In the genomic region with DNA sequence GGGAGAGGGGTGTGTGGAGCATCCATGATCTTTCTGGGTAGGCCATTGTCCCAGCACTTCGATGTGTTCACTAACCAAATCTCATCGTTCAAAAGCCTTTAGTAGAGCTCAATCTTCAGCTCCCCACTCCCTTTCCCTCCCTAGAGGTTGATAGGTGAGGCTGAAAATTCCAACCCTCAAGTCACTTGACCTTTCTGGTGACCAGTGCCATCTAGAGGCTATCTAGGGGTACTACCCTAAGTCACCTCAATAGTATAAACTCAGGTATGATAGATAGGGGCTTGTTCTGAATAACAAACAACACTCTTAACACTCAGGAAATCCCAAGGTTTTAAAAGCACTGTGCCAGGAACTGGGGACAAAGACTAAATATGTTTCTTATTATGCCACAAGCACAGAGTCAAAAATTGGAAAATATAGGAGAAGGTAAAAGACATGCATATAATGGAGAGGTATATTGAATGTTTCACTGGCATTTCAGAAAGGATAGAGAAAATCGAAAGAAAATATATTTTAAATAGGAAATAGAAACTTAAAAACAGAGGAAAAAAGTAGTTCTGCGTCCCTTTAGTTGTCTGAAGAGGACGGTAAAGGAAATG, we compare ENCODE assay signal across 7 cellular contexts. TPM values are rescaled to one million over a fixed set of nuclear protein-coding genes. Genes with fewer than 3 reads are reported as not detected.
DNase-seq lines count a peak whose midpoint lies in the region; ATAC-seq lines count a peak whose summit lies in the region.

No MANE protein-coding gene starts in this region.

- peak; percentile 87 to 88 for ATAC-seq in activated T-cell treated with anti-CD3 and anti-CD28 coated beads, Interleukin-2, amount 50 U/mL, for 4 hours
- ATAC-seq in HG03175 (IDR thresholded peaks at IDR 0.05; ENCODE audit: unreplicated experiment): no peak

- WGBS in GM23248 (ENCODE audit: low coverage in 1 of 2, low lambda C conversion rate in 2 of 2, missing lambda C conversion rate in 2 of 2), 2 experiments: 21 to 22% methylated on average over 5 of the region's 5 CpGs

- H3K9me3 Mint-ChIP-seq in activated T-cell treated with anti-CD3 and anti-CD28 coated beads, Interleukin-2, amount 50 U/mL, for 4 hours: no peaks in the 10 kb centered on the region

- H3K4me1 ChIP-seq in GM23248 (ENCODE audit: insufficient read depth): no peaks in the 10 kb centered on the region

- no peak overlapping the region for H3K27ac ChIP-seq in GM23248

- no peaks in the 10 kb centered on the region for H3K9me2 ChIP-seq in GM23248 (ENCODE audit: insufficient read depth)

- no peaks in the 10 kb centered on the region for H3K36me3 ChIP-seq in GM23248 (ENCODE audit: low read depth)

- no peak overlapping the region for H3K9ac ChIP-seq in GM23248

- H3K36me3 Mint-ChIP-seq in activated T-cell treated with anti-CD3 and anti-CD28 coated beads, Interleukin-2, amount 50 U/mL, for 4 hours (ENCODE audit: insufficient read depth): no peaks in the 10 kb centered on the region

- H3K9me3 ChIP-seq in GM23248 (ENCODE audit: low read depth): no peaks in the 10 kb centered on the region

- H3F3A ChIP-seq in GM23248 (ENCODE audit: insufficient read depth): no peaks in the 10 kb centered on the region

- no peaks in the 10 kb centered on the region for H3K79me2 ChIP-seq in GM23248 (ENCODE audit: insufficient read depth)

- in situ Hi-C loops in GM23248 (cut with MboI): no loop called here

- no peaks in the 10 kb centered on the region for H4K20me1 ChIP-seq in GM23248 (ENCODE audit: insufficient read depth)

- DNase-seq in EL (peak; percentile 16), GM23248 (peak; percentile 48), NCI-H2171 (lab: John Stamatoyannopoulos, UW) (peak; percentile 54), iPS-NIHi7 (ENCODE audit: extremely low spot score) (peak; percentile 74), UCSD-AML1 (lab: John Stamatoyannopoulos, UW; ENCODE audit: unreplicated experiment) (no peak)
- peak; percentile 7 for DNase-seq in activated T-cell treated with anti-CD3 and anti-CD28 coated beads, Interleukin-2, amount 50 U/mL, for 4 hours

- H3K27me3 Mint-ChIP-seq in activated T-cell treated with anti-CD3 and anti-CD28 coated beads, Interleukin-2, amount 50 U/mL, for 4 hours (ENCODE audit: low read depth): peaks cover 11% of the 10 kb centered on the region

- H3K4me2 ChIP-seq in GM23248 (ENCODE audit: unreplicated experiment): no peak overlapping the region

- H3K4me3 Mint-ChIP-seq in activated T-cell treated with anti-CD3 and anti-CD28 coated beads, Interleukin-2, amount 50 U/mL, for 4 hours: no peak overlapping the region

- H3K4me1 Mint-ChIP-seq in activated T-cell treated with anti-CD3 and anti-CD28 coated beads, Interleukin-2, amount 50 U/mL, for 4 hours (ENCODE audit: low read depth): peaks cover 1% of the 10 kb centered on the region

- H2AFZ ChIP-seq in GM23248: no peak overlapping the region

- no peak overlapping the region for H3K4me3 ChIP-seq in GM23248

- no peaks in the 10 kb centered on the region for H3K27me3 ChIP-seq in GM23248 (replicated peaks; ENCODE audit: insufficient read depth)

RNA-seq across cellular contexts. Expression of gene CD53, which starts 42.9 kb away (rescaled TPM):
- total RNA-seq in GM23248 (2014; rRNA removed; shearing (Covaris generic)): not detected in 2 replicates
- 0.33 TPM in 1 of 2 replicates, not detected in the other for polyA plus RNA-seq in GM23248 (2016; fragmentation: Nextera tagmentation; extraction: Ambion mirVana)
- 100 to 1,000 TPM; 163 to 217 (median 190) TPM for total RNA-seq in activated T-cell treated with anti-CD3 and anti-CD28 coated beads, Interleukin-2, amount 50 U/mL, for 4 hours

Comparison
In these comparisons a context has a peak if more than half of its experiments do, and no peak if none do; other contexts are left out.
1. RNA of gene CD53, which starts 42.9 kb away (total RNA-seq): 163 to 217 TPM in activated T-cell treated with anti-CD3 and anti-CD28 coated beads, Interleukin-2, amount 50 U/mL, for 4 hours; not detected in GM23248; every median in the first group is over 100 times any median in the second.